1 cellular context compared by ENCODE assay signal in genomic region chr17:68172461-68172954, GRCh38.
TF ChIP-seq lines count a peak whose summit lies in the region.

No MANE protein-coding gene starts in this region.

TF ChIP-seq in HepG2, 621 proteins besides CTCF, POLR2A, EP300 and RAD21 (continued from another document):
- TF ChIP-seq ZNF784 (CRISPR knock-in tag; IDR thresholded peaks at IDR 0.05; ENCODE audit: borderline replicate concordance), result no peak
- peak; percentile 66; the same call in 1 of the 2 replicates for TF ChIP-seq ZNF124 (CRISPR knock-in tag; IDR thresholded peaks at IDR 0.05)
- TF ChIP-seq ZBTB26 (CRISPR knock-in tag; IDR thresholded peaks at IDR 0.05; ENCODE audit: borderline replicate concordance), result peak; percentile 48; the same call in 1 of the 2 replicates
- peak; percentile 46; the same call in 1 of the 2 replicates for TF ChIP-seq THAP11 (CRISPR knock-in tag; IDR thresholded peaks at IDR 0.05)
- no peak for TF ChIP-seq ZNF512B (CRISPR knock-in tag; IDR thresholded peaks at IDR 0.05; ENCODE audit: borderline replicate concordance)
- TF ChIP-seq JUN (CRISPR knock-in tag; IDR thresholded peaks at IDR 0.05), result no peak
- no peak for TF ChIP-seq ZNF205 (CRISPR knock-in tag; IDR thresholded peaks at IDR 0.05)
- TF ChIP-seq ZNF256 (CRISPR knock-in tag; conservative IDR thresholded peaks at IDR 0.05), result no peak
- 0 out of 2 replicates have a peak, but pooled peaks have one; percentile 29 for TF ChIP-seq ZBTB7A (CRISPR knock-in tag; IDR thresholded peaks at IDR 0.05)
- TF ChIP-seq ZNF703 (CRISPR knock-in tag; IDR thresholded peaks at IDR 0.05; ENCODE audit: borderline replicate concordance), result no peak
- TF ChIP-seq ZNF556 (CRISPR knock-in tag; IDR thresholded peaks at IDR 0.05; ENCODE audit: borderline replicate concordance), result 0 out of 2 replicates have a peak, but pooled peaks have one; percentile 46
- TF ChIP-seq DMAP1 (CRISPR knock-in tag; IDR thresholded peaks at IDR 0.05), result no peak
- 0 out of 2 replicates have a peak, but pooled peaks have one; percentile 24 for TF ChIP-seq PRDM4 (CRISPR knock-in tag; IDR thresholded peaks at IDR 0.05; ENCODE audit: borderline replicate concordance)
- TF ChIP-seq ZNF879 (CRISPR knock-in tag; IDR thresholded peaks at IDR 0.05), result no peak
- TF ChIP-seq ELF1 (CRISPR knock-in tag; IDR thresholded peaks at IDR 0.05), result peak; percentile 58
- TF ChIP-seq ZNF710 (CRISPR knock-in tag; IDR thresholded peaks at IDR 0.05; ENCODE audit: borderline replicate concordance), result no peak
- no peak for TF ChIP-seq ZEB1 (IDR thresholded peaks at IDR 0.05; ENCODE audit: insufficient replicate concordance, low read depth)
- no peak for TF ChIP-seq AHDC1 (CRISPR knock-in tag; IDR thresholded peaks at IDR 0.05; ENCODE audit: borderline replicate concordance)
- TF ChIP-seq ERF (CRISPR knock-in tag; IDR thresholded peaks at IDR 0.05), result peak; percentile 60; the same call in 1 of the 2 replicates
- TF ChIP-seq SIX1 (CRISPR knock-in tag; IDR thresholded peaks at IDR 0.05; ENCODE audit: borderline replicate concordance), result peak; percentile 25; the same call in 1 of the 2 replicates
- no peak for TF ChIP-seq ZXDC (CRISPR knock-in tag; IDR thresholded peaks at IDR 0.05)
- TF ChIP-seq ZNF460 (CRISPR knock-in tag; IDR thresholded peaks at IDR 0.05; ENCODE audit: borderline replicate concordance), result peak; percentile 42; the same call in 1 of the 2 replicates
- TF ChIP-seq ZNF281 (CRISPR knock-in tag; IDR thresholded peaks at IDR 0.05; ENCODE audit: borderline replicate concordance), result no peak
- TF ChIP-seq ZNF891 (CRISPR knock-in tag; IDR thresholded peaks at IDR 0.05), result peak; percentile 30; the same call in 1 of the 2 replicates
- TF ChIP-seq ZBTB38 (CRISPR knock-in tag; IDR thresholded peaks at IDR 0.05), result no peak
- no peak for TF ChIP-seq SMYD3 (CRISPR knock-in tag; IDR thresholded peaks at IDR 0.05)
- TF ChIP-seq KLF12 (CRISPR knock-in tag; IDR thresholded peaks at IDR 0.05; ENCODE audit: borderline replicate concordance), result no peak
- 0 out of 2 replicates have a peak, but pooled peaks have one; percentile 31 for TF ChIP-seq GATAD1 (CRISPR knock-in tag; IDR thresholded peaks at IDR 0.05)
- no peak for TF ChIP-seq SP140L (CRISPR knock-in tag; IDR thresholded peaks at IDR 0.05; ENCODE audit: borderline replicate concordance)
- peak; percentile 37; the same call in 1 of the 2 replicates for TF ChIP-seq PPARG (CRISPR knock-in tag; conservative IDR thresholded peaks at IDR 0.05)
- TF ChIP-seq HMGXB4 (CRISPR knock-in tag; IDR thresholded peaks at IDR 0.05; ENCODE audit: borderline replicate concordance in 1 of 2, low read depth in 1 of 2), result peak; percentile 61 to 78; a peak in 3 of 4 replicates
- TF ChIP-seq ISL2 (CRISPR knock-in tag; IDR thresholded peaks at IDR 0.05), result no peak
